In the genomic region with DNA sequence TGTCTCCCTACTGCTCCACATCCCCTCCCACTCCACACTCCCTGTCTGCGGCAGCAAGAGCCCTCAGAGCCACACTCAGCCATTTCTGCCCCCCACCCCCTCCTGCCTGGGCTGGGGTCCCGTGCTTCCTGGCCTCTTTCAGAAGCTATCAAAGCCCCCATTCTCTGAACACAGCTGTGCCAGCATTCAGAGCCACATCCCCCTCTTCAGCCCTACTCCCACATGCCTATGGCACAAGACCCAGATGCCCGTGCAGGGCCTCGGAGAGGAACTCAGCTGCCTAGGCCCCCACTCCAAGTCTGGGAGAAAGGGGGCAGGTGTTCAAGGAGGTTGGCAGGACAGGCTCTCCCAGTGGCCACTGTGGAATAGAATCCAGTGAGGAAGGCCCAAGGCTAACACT, we compare ENCODE assay signal across 20 cellular contexts. TPM values are rescaled to one million over a fixed set of nuclear protein-coding genes. Genes with fewer than 3 reads are reported as not detected.
DNase-seq lines count a peak whose midpoint lies in the region; ATAC-seq, FAIRE-seq and TF ChIP-seq lines count a peak whose summit lies in the region.
"Had no signal": no experiment of that assay in that cellular context is flagged by ENCODE, and none has a peak within 500 bp of the region (broad histone marks: within the 10 kb centered on the region; RNA-seq: fewer than 3 reads in every experiment).

No MANE protein-coding gene starts in this region.

- FAIRE-seq in A549 (lab: Jason Lieb, UNC): no peak
- FAIRE-seq: A204.1, HTR-8/SVneo had no signal

- no peak for TF ChIP-seq POLR2A in A549 (IDR thresholded peaks at IDR 0.05; ENCODE audit: low read length)

- no peaks in the 10 kb centered on the region for H3K9me3 Mint-ChIP-seq in neural crest cell
- no peaks in the 10 kb centered on the region for H3K9me3 Mint-ChIP-seq in activated CD4-positive, alpha-beta memory T cell treated with anti-CD3 and anti-CD28 coated beads, Interleukin-2, amount 10 ng/mL, durations not matched to agents 7 days and 5 days
- H3K9me3 Mint-ChIP-seq: H9 had no signal

- no peaks in the 10 kb centered on the region for H3K9me3 ChIP-seq in A549
- H3K9me3 ChIP-seq: Caco-2 had no signal

- H3K4me1 ChIP-seq in A549: no peaks in the 10 kb centered on the region
- H3K4me1 ChIP-seq: Caco-2 had no signal

- 86% methylated on average over 2 of the region's 4 CpGs for WGBS in A549 (ENCODE audit: missing lambda C conversion rate)

- POLR2A ChIA-PET in A549 (lab: Yijun Ruan, JAX): no interaction called here
- POLR2A ChIA-PET in activated CD4-positive, alpha-beta memory T cell treated with anti-CD3 and anti-CD28 coated beads, Interleukin-2, amount 10 ng/mL, durations not matched to agents 7 days and 5 days (lab: Charles Lee): no interaction called here

- TF ChIP-seq EP300 in A549 (IDR thresholded peaks at IDR 0.05): no peak

- ATAC-seq in A549 (peak; percentile 6 to 11; a peak in 3 of 6 replicates), left colon (no peak), GM19328 (IDR thresholded peaks at IDR 0.05; ENCODE audit: unreplicated experiment) (no peak)

- intact Hi-C loops in left colon (cut with DNase I, micrococcal nuclease): no loop called here

- TF ChIP-seq RAD21 in A549 (conservative IDR thresholded peaks at IDR 0.05 in 1 of 2, IDR thresholded peaks at IDR 0.05 in 1 of 2): no peak

- H3K4me1 Mint-ChIP-seq in neural crest cell: peaks cover 42% of the 10 kb centered on the region
- peaks cover 20% of the 10 kb centered on the region for H3K4me1 Mint-ChIP-seq in activated CD4-positive, alpha-beta memory T cell treated with anti-CD3 and anti-CD28 coated beads, Interleukin-2, amount 10 ng/mL, durations not matched to agents 7 days and 5 days

- no peak overlapping the region for H3K4me2 ChIP-seq in A549

- no peaks in the 10 kb centered on the region for H3K36me3 Mint-ChIP-seq in neural crest cell (ENCODE audit: low read depth)
- H3K36me3 Mint-ChIP-seq in activated CD4-positive, alpha-beta memory T cell treated with anti-CD3 and anti-CD28 coated beads, Interleukin-2, amount 10 ng/mL, durations not matched to agents 7 days and 5 days (ENCODE audit: low read depth): no peaks in the 10 kb centered on the region

- H3K4me3 ChIP-seq in A549: no peak overlapping the region

- CTCF ChIA-PET in A549 (lab: Yijun Ruan, JAX): interaction anchor here (1.6 to 17.8 kb wide), 7 partner anchors 11 to 221 kb away, joined by 5 to 323 read pairs (median 8); a partner anchor contains a TSS
- CTCF ChIA-PET in activated CD4-positive, alpha-beta memory T cell treated with anti-CD3 and anti-CD28 coated beads, Interleukin-2, amount 10 ng/mL, durations not matched to agents 7 days and 5 days (lab: Charles Lee): interaction anchor here (1.1 to 1.6 kb wide), 2 partner anchors 14 to 157 kb away, joined by 3 to 5 read pairs; no protein-coding TSS in a partner anchor

- H3K27ac ChIP-seq in A549 (no peak overlapping the region), angular gyrus (ENCODE audit: low read depth, low read length) (peak overlapping the region; percentile 60)
- H3K27ac ChIP-seq: HL-60 had no signal

- TF ChIP-seq CTCF in A549 (IDR thresholded peaks at IDR 0.05) (no peak), neural crest cell (conservative IDR thresholded peaks at IDR 0.05) (no peak)

- H3K27me3 Mint-ChIP-seq in neural crest cell (ENCODE audit: low read depth): peaks cover 62% of the 10 kb centered on the region
- peaks cover 77% of the 10 kb centered on the region for H3K27me3 Mint-ChIP-seq in activated CD4-positive, alpha-beta memory T cell treated with anti-CD3 and anti-CD28 coated beads, Interleukin-2, amount 10 ng/mL, durations not matched to agents 7 days and 5 days

- H3K27ac Mint-ChIP-seq in neural crest cell (ENCODE audit: unreplicated experiment): no peak overlapping the region
- no peak overlapping the region for H3K27ac Mint-ChIP-seq in activated CD4-positive, alpha-beta memory T cell treated with anti-CD3 and anti-CD28 coated beads, Interleukin-2, amount 10 ng/mL, durations not matched to agents 7 days and 5 days
- H3K27ac Mint-ChIP-seq: CD14-positive monocyte had no signal

- peak overlapping the region; percentile 61 for H3K4me3 Mint-ChIP-seq in neural crest cell
- no peak overlapping the region for H3K4me3 Mint-ChIP-seq in activated CD4-positive, alpha-beta memory T cell treated with anti-CD3 and anti-CD28 coated beads, Interleukin-2, amount 10 ng/mL, durations not matched to agents 7 days and 5 days
- H3K4me3 Mint-ChIP-seq: H9 had no signal

- DNase-seq in A549 (ENCODE audit: low read depth in 1 of 2, low spot score in 1 of 2) (no peak), globus pallidus (ENCODE audit: low spot score) (peak; percentile 63), neural crest cell (ENCODE audit: low read depth, low spot score) (no peak), left colon (no peak)
- DNase-seq in activated CD4-positive, alpha-beta memory T cell treated with anti-CD3 and anti-CD28 coated beads, Interleukin-2, amount 10 ng/mL, durations not matched to agents 7 days and 5 days: no peak
- DNase-seq: Caco-2; H9; NCI-H1417 treated with DMSO at 0.1 percent for 48 hours; NCI-H1930; NCI-H2171; NCI-H446; NK-92 treated with Interleukin-12 subunit alpha and Interleukin-12 subunit beta, amount 100 ng/mL, for 24 hours; SHP77 treated with DMSO at 0.1 percent for 48 hours had no signal

RNA-seq across cellular contexts. Expression of a gene that starts 3.7 kb away (rescaled TPM):
- polyA plus RNA-seq in A549 (2011; rRNA removed) (0.12 TPM in 1 of 2 replicates, not detected in the other), A549 (2017; fragmentation: RNase III; extraction: RNeasy Plus Mini Kit Qiagen cat#74134 plus additional on column Dnase treatment) (not detected in 3 replicates)
- 0.03 TPM in 1 of 2 replicates, not detected in the other for polyA plus RNA-seq in A549 (2012; cell fraction: cytosol; rRNA removed)
- polyA plus RNA-seq in A549 (2012; cell fraction: nucleus; rRNA removed): 0.07 and 0.18 TPM in 2 replicates
- not detected in 2 replicates for polyA minus RNA-seq in A549 (2011; rRNA and poly(A)+ RNA removed)
- total RNA-seq in neural crest cell (2.4 and 3.1 TPM in 2 replicates), left colon (not detected)
- total RNA-seq in activated CD4-positive, alpha-beta memory T cell treated with anti-CD3 and anti-CD28 coated beads, Interleukin-2, amount 10 ng/mL, durations not matched to agents 7 days and 5 days: not detected
- total RNA-seq: Caco-2, OCI-LY7 had no signal
- polyA plus RNA-seq: CD14-positive monocyte had no signal

RNA-seq across cellular contexts. Expression of a gene that starts 19.0 kb away (rescaled TPM):
- 0.11 and 0.23 TPM in 2 replicates for polyA plus RNA-seq in A549 (2011; rRNA removed)
- 0.08 and 0.09 TPM in 2 replicates for polyA plus RNA-seq in A549 (2012; cell fraction: cytosol; rRNA removed)
- 1.4 and 1.8 TPM in 2 replicates for polyA plus RNA-seq in A549 (2012; cell fraction: nucleus; rRNA removed)
- polyA plus RNA-seq in A549 (2017; fragmentation: RNase III; extraction: RNeasy Plus Mini Kit Qiagen cat#74134 plus additional on column Dnase treatment): 0.10 to 0.16 TPM (median 0.13 TPM) in 3 replicates
- not detected in 2 replicates for polyA minus RNA-seq in A549 (2011; rRNA and poly(A)+ RNA removed)
- total RNA-seq in neural crest cell: 0.70 and 0.91 TPM in 2 replicates
- not detected for total RNA-seq in activated CD4-positive, alpha-beta memory T cell treated with anti-CD3 and anti-CD28 coated beads, Interleukin-2, amount 10 ng/mL, durations not matched to agents 7 days and 5 days
- total RNA-seq in left colon: not detected
- total RNA-seq: Caco-2 had no signal
- polyA plus RNA-seq: CD14-positive monocyte had no signal

RNA-seq across cellular contexts. Expression of a gene that starts 36.9 kb away (rescaled TPM):
- 68.1 and 76.1 TPM in 2 replicates for polyA plus RNA-seq in A549 (2011; rRNA removed)
- 40.7 and 41.4 TPM in 2 replicates for polyA plus RNA-seq in A549 (2012; cell fraction: cytosol; rRNA removed)
- polyA plus RNA-seq in A549 (2012; cell fraction: nucleus; rRNA removed): 23.6 and 28.2 TPM in 2 replicates
- polyA plus RNA-seq in A549 (2017; fragmentation: RNase III; extraction: RNeasy Plus Mini Kit Qiagen cat#74134 plus additional on column Dnase treatment): 85.2 to 94.7 TPM (median 85.3 TPM) in 3 replicates
- 64.1 and 79.6 TPM in 2 replicates for polyA minus RNA-seq in A549 (2011; rRNA and poly(A)+ RNA removed)
- 40.6 and 41.2 TPM in 2 replicates for total RNA-seq in neural crest cell
- total RNA-seq in activated CD4-positive, alpha-beta memory T cell treated with anti-CD3 and anti-CD28 coated beads, Interleukin-2, amount 10 ng/mL, durations not matched to agents 7 days and 5 days: 10 to 100 TPM; 19.0 to 20.6 TPM
- total RNA-seq in left colon: 10 to 100 TPM; 13.8 to 20.1 TPM

RNA-seq across cellular contexts. Expression of a gene that starts 39.0 kb away (rescaled TPM):
- polyA plus RNA-seq in A549 (2011; rRNA removed) (0.57 and 0.65 TPM in 2 replicates), A549 (2017; fragmentation: RNase III; extraction: RNeasy Plus Mini Kit Qiagen cat#74134 plus additional on column Dnase treatment) (2.1 to 2.8 TPM (median 2.1 TPM) in 3 replicates)
- polyA plus RNA-seq in A549 (2012; cell fraction: cytosol; rRNA removed): 0.34 and 0.39 TPM in 2 replicates
- 2.5 and 2.7 TPM in 2 replicates for polyA plus RNA-seq in A549 (2012; cell fraction: nucleus; rRNA removed)
- polyA minus RNA-seq in A549 (2011; rRNA and poly(A)+ RNA removed): 0.45 and 0.54 TPM in 2 replicates
- total RNA-seq in neural crest cell (248 and 265 TPM in 2 replicates), left colon (1 to 10 TPM; 3.6 to 6.8 TPM)
- not detected for total RNA-seq in activated CD4-positive, alpha-beta memory T cell treated with anti-CD3 and anti-CD28 coated beads, Interleukin-2, amount 10 ng/mL, durations not matched to agents 7 days and 5 days
- total RNA-seq: OCI-LY7 had no signal
- polyA plus RNA-seq: CD14-positive monocyte had no signal

RNA-seq across cellular contexts. Expression of a gene that starts 46.6 kb away (rescaled TPM):
- polyA plus RNA-seq in A549 (2011; rRNA removed) (81.4 and 109 TPM in 2 replicates), A549 (2017; fragmentation: RNase III; extraction: RNeasy Plus Mini Kit Qiagen cat#74134 plus additional on column Dnase treatment) (108 to 119 TPM (median 116 TPM) in 3 replicates)
- 179 and 191 TPM in 2 replicates for polyA plus RNA-seq in A549 (2012; cell fraction: cytosol; rRNA removed)
- 129 and 136 TPM in 2 replicates for polyA plus RNA-seq in A549 (2012; cell fraction: nucleus; rRNA removed)
- polyA minus RNA-seq in A549 (2011; rRNA and poly(A)+ RNA removed): 115 and 124 TPM in 2 replicates
- total RNA-seq in neural crest cell (76.5 and 80.6 TPM in 2 replicates), left colon (10 to 100 TPM; 78.0 to 87.7 TPM)
- total RNA-seq in activated CD4-positive, alpha-beta memory T cell treated with anti-CD3 and anti-CD28 coated beads, Interleukin-2, amount 10 ng/mL, durations not matched to agents 7 days and 5 days: 10 to 100 TPM; 45.3 to 46.1 TPM

Comparison
In these comparisons a context has a peak if more than half of its experiments do, and no peak if none do; other contexts are left out.
1. ATAC-seq: peak in A549 (2 of 2); none in left colon (single experiment) and GM19328 (single experiment).